Comparison of ENCODE assay signal across 12 cellular contexts in the genomic region with DNA sequence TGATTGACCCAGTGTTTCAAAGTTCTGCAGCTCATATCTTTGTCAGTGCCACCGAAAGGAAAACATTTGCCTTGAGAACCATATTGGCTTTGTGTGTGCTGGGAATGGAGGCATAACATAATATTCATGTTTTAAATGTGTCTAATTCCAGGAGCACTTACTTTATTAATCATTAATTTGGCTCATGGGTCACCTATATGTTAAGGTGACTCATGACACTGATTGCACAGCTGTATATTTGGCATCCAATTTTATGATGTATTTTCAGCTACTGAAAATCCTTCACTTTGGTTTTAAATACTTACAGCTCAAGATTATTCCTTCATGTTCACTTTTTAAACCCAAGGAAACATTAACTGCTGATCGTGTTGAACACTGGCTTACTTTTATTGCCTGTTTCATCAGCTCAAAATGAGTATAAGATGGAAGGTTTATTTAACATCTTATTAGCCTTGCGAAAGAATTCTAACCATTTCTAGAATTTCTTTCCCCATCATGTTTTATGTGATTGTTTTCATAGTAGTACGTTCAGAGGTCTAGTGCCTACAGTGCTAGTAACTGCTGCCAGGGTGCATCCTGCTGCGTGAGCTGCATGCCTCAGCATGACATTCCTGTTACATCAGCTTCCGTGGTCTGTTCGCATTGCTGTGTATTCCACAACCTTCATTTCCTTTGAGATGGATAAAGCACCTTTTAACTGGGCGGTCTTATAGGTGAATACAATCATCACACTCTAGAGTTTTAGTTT.
DNase-seq lines count a peak whose midpoint lies in the region; ATAC-seq and TF ChIP-seq lines count a peak whose summit lies in the region.
"Had no signal": no experiment of that assay in that cellular context is flagged by ENCODE, and none has a peak within 500 bp of the region (broad histone marks: within the 10 kb centered on the region; RNA-seq: fewer than 3 reads in every experiment).

No MANE protein-coding gene starts in this region.

- intact Hi-C loops in thyroid gland (cut with DNase I): no loop called here

- peak; percentile 50 for DNase-seq in AG08395 (ENCODE audit: low spot score)
- peak; percentile 46 for DNase-seq in HT-29 (ENCODE audit: low spot score)
- peak; percentile 89 for DNase-seq in cerebellar cortex (ENCODE audit: low spot score)
- DNase-seq in islet precursor cell: peak; percentile 80
- no peak for DNase-seq in thyroid gland
- no peak for DNase-seq in NOMO-1 treated with dmso at 0.1 percent for 144 hours (lab: John Stamatoyannopoulos, UW; ENCODE audit: unreplicated experiment)
- DNase-seq in NCI-H345 (lab: John Stamatoyannopoulos, UW): no peak
- DNase-seq: CD4-positive, alpha-beta memory T cell; left colon; MM.1S; stimulated activated naive CD8-positive, alpha-beta T cell treated with anti-CD3 and anti-CD28 coated beads, Interleukin-15, amount 100 ng/mL, for 72 hours had no signal

- WGBS in thyroid gland, 2 donors: 88 to 93% methylated on average over 8 of the region's 8 CpGs

- no peaks in the 10 kb centered on the region for H3K9me3 ChIP-seq in thyroid gland

- H3K4me3 ChIP-seq in thyroid gland (replicated peaks in 1 of 3): no peak overlapping the region

- no peak for TF ChIP-seq POLR2A in thyroid gland (IDR thresholded peaks at IDR 0.05)

- ATAC-seq in HG02678 (IDR thresholded peaks at IDR 0.05; ENCODE audit: unreplicated experiment): no peak
- ATAC-seq: left colon; stimulated activated naive CD8-positive, alpha-beta T cell treated with anti-CD3 and anti-CD28 coated beads, Interleukin-15, amount 100 ng/mL, for 72 hours had no signal

- no peak for TF ChIP-seq CTCF in thyroid gland (IDR thresholded peaks at IDR 0.05)

- no peak overlapping the region for H3K27ac ChIP-seq in thyroid gland

- no peaks in the 10 kb centered on the region for H3K4me1 ChIP-seq in thyroid gland

- no peaks in the 10 kb centered on the region for H3K27me3 ChIP-seq in thyroid gland

- H3K36me3 ChIP-seq in thyroid gland: peaks cover 25 to 45% of the 10 kb centered on the region in 2 donors

Comparison
In these comparisons a context has a peak if more than half of its experiments do, and no peak if none do; other contexts are left out.
1. DNase-seq: peak in AG08395 (single experiment), HT-29 (single experiment), cerebellar cortex (single experiment) and islet precursor cell (single experiment); none in thyroid gland (0 of 2), NOMO-1 treated with dmso at 0.1 percent for 144 hours (single experiment) and NCI-H345 (single experiment).